In the genomic region with DNA sequence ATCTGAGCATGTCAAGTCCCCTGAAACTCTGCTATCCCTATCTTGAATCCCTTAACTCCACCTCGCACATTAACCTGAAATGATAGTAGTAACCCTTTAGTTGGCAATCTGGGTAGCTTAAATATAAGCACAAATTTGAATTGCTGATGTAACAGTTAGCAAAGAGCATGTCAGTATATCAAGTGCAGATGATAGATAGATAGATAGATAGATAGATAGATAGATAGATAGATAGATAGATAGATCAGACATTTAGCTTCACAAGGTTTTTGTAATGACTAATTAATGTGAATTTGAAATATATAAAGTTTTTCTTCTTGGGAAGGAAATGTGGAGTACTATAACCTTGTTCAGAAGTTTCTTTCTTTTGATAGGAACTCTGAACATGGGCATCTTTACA, we compare ENCODE assay signal across 25 cellular contexts.
"Had no signal": no experiment of that assay in that cellular context is flagged by ENCODE, and none has a peak within 500 bp of the region (broad histone marks: within the 10 kb centered on the region; RNA-seq: fewer than 3 reads in every experiment).

No MANE protein-coding gene starts in this region.

- H3K4me1 Mint-ChIP-seq: endodermal cell, naive B cell had no signal

- H3K9me3 Mint-ChIP-seq: effector memory CD8-positive, alpha-beta T cell; endodermal cell; naive B cell had no signal

- DNase-seq: colonic mucosa; cortex of kidney; effector CD8-positive, alpha-beta T cell; effector memory CD8-positive, alpha-beta T cell; endodermal cell; erythroblast; esophagus squamous epithelium; foreskin fibroblast; foreskin melanocyte; gastrocnemius medialis; glutamatergic neuron; head of caudate nucleus; heart right ventricle; hippocampal formation; islet precursor cell; left cardiac atrium; left lung; left ventricle myocardium superior; lower lobe of right lung; mesenchymal stem cell; mucosa of descending colon; naive B cell had no signal

- H3K4me3 Mint-ChIP-seq: dendritic cell treated with granulocyte-macrophage colony-stimulating factor and Interleukin-4, amounts not matched to agents 40 ng/mL and 50 ng/mL, for 4 days; effector memory CD8-positive, alpha-beta T cell; endodermal cell; mesothelial cell of epicardium; naive B cell had no signal

- H3K27ac Mint-ChIP-seq: dendritic cell treated with granulocyte-macrophage colony-stimulating factor and Interleukin-4, amounts not matched to agents 40 ng/mL and 50 ng/mL, for 4 days; effector memory CD8-positive, alpha-beta T cell; endodermal cell; mesothelial cell of epicardium; naive B cell had no signal

- H3K27me3 Mint-ChIP-seq: dendritic cell treated with granulocyte-macrophage colony-stimulating factor and Interleukin-4, amounts not matched to agents 40 ng/mL and 50 ng/mL, for 4 days; effector memory CD8-positive, alpha-beta T cell had no signal

- ATAC-seq: effector memory CD8-positive, alpha-beta T cell; esophagus mucosa; gastrocnemius medialis; heart right ventricle; left cardiac atrium; left lung; left ventricle myocardium superior; lower lobe of right lung; mucosa of descending colon had no signal

- H3K36me3 Mint-ChIP-seq: mesothelial cell of epicardium, naive B cell had no signal
